Comparison of ENCODE assay signal across 17 cellular contexts in genomic region chr14:40599726-40600125, GRCh38.
DNase-seq lines count a peak whose midpoint lies in the region; ATAC-seq lines count a peak whose summit lies in the region.
"Had no signal": no experiment of that assay in that cellular context is flagged by ENCODE, and none has a peak within 500 bp of the region (broad histone marks: within the 10 kb centered on the region; RNA-seq: fewer than 3 reads in every experiment).

No MANE protein-coding gene starts in this region.

- no peaks in the 10 kb centered on the region for H3K9me3 ChIP-seq in GM23248 (ENCODE audit: low read depth)
- H3K9me3 ChIP-seq: Caco-2, MG63 had no signal

- POLR2A ChIA-PET in T-cell (lab: Charles Lee) = interaction anchor here in 1 of 2 donors (0.5 kb wide), 1 partner anchor 10 kb away, joined by 5 read pairs; no protein-coding TSS in a partner anchor

- ATAC-seq in esophagus mucosa (peak; percentile 44), T-cell (replicated peaks in 1 of 4) (no peak)
- no peak for ATAC-seq in activated CD8-positive, alpha-beta memory T cell treated with anti-CD3 and anti-CD28 coated beads, Interleukin-2, amount 10 ng/mL, durations not matched to agents 7 days and 5 days
- ATAC-seq: Panc1 had no signal

- no peak overlapping the region for H3K9ac ChIP-seq in GM23248

- no peak overlapping the region for H3K4me3 ChIP-seq in GM23248
- H3K4me3 ChIP-seq: MG63 had no signal

- H3K27me3 ChIP-seq in GM23248 (replicated peaks; ENCODE audit: insufficient read depth) = no peaks in the 10 kb centered on the region
- H3K27me3 ChIP-seq: MG63 had no signal

- no peak overlapping the region for H3K4me3 Mint-ChIP-seq in T-cell
- H3K4me3 Mint-ChIP-seq in activated CD8-positive, alpha-beta memory T cell treated with anti-CD3 and anti-CD28 coated beads, Interleukin-2, amount 10 ng/mL, durations not matched to agents 7 days and 5 days = no peak overlapping the region

- DNase-seq in GM23248 (peak; percentile 2), RKO (ENCODE audit: low spot score) (peak; percentile 56), non-pigmented ciliary epithelial cell (ENCODE audit: low read depth) (peak; percentile 19), T-cell (no peak), NCI-H2227 treated with DMSO at 0.1 percent for 48 hours (lab: John Stamatoyannopoulos, UW) (no peak)
- no peak for DNase-seq in activated CD8-positive, alpha-beta memory T cell treated with anti-CD3 and anti-CD28 coated beads, Interleukin-2, amount 10 ng/mL, durations not matched to agents 7 days and 5 days
- DNase-seq: AML-193, Caco-2, KG1, MG63, NCI-H1092 treated with DMSO at 0.1 percent for 48 hours, NCI-H1694, NCI-H2107, NCI-H69, SIG-M5 had no signal

- CTCF ChIA-PET in T-cell (lab: Charles Lee) = no interaction called here
- CTCF ChIA-PET in activated CD8-positive, alpha-beta memory T cell treated with anti-CD3 and anti-CD28 coated beads, Interleukin-2, amount 10 ng/mL, durations not matched to agents 7 days and 5 days (lab: Charles Lee) = no interaction called here

- no peak overlapping the region for H3K27ac Mint-ChIP-seq in T-cell
- no peak overlapping the region for H3K27ac Mint-ChIP-seq in activated CD8-positive, alpha-beta memory T cell treated with anti-CD3 and anti-CD28 coated beads, Interleukin-2, amount 10 ng/mL, durations not matched to agents 7 days and 5 days

- H3K27me3 Mint-ChIP-seq in T-cell = no peaks in the 10 kb centered on the region
- no peaks in the 10 kb centered on the region for H3K27me3 Mint-ChIP-seq in activated CD8-positive, alpha-beta memory T cell treated with anti-CD3 and anti-CD28 coated beads, Interleukin-2, amount 10 ng/mL, durations not matched to agents 7 days and 5 days

- no peaks in the 10 kb centered on the region for H3K4me1 Mint-ChIP-seq in T-cell
- no peaks in the 10 kb centered on the region for H3K4me1 Mint-ChIP-seq in activated CD8-positive, alpha-beta memory T cell treated with anti-CD3 and anti-CD28 coated beads, Interleukin-2, amount 10 ng/mL, durations not matched to agents 7 days and 5 days

- H3K9me3 Mint-ChIP-seq in T-cell = no peaks in the 10 kb centered on the region
- no peaks in the 10 kb centered on the region for H3K9me3 Mint-ChIP-seq in activated CD8-positive, alpha-beta memory T cell treated with anti-CD3 and anti-CD28 coated beads, Interleukin-2, amount 10 ng/mL, durations not matched to agents 7 days and 5 days (ENCODE audit: low read depth)

- H3F3A ChIP-seq in GM23248 (ENCODE audit: insufficient read depth) = no peaks in the 10 kb centered on the region

- no peaks in the 10 kb centered on the region for H3K79me2 ChIP-seq in GM23248 (ENCODE audit: insufficient read depth)

- no peak overlapping the region for H2AFZ ChIP-seq in GM23248

- in situ Hi-C loops in GM23248 (cut with MboI) = no loop called here

- no peak overlapping the region for H3K4me2 ChIP-seq in GM23248 (ENCODE audit: unreplicated experiment)

- H4K20me1 ChIP-seq in GM23248 (ENCODE audit: insufficient read depth) = no peaks in the 10 kb centered on the region

- no peaks in the 10 kb centered on the region for H3K36me3 ChIP-seq in GM23248 (ENCODE audit: low read depth)
- H3K36me3 ChIP-seq: MG63 had no signal

- no peaks in the 10 kb centered on the region for H3K9me2 ChIP-seq in GM23248 (ENCODE audit: insufficient read depth)

- no peaks in the 10 kb centered on the region for H3K36me3 Mint-ChIP-seq in T-cell
- no peaks in the 10 kb centered on the region for H3K36me3 Mint-ChIP-seq in activated CD8-positive, alpha-beta memory T cell treated with anti-CD3 and anti-CD28 coated beads, Interleukin-2, amount 10 ng/mL, durations not matched to agents 7 days and 5 days

- H3K4me1 ChIP-seq in GM23248 (ENCODE audit: insufficient read depth) = no peaks in the 10 kb centered on the region
- H3K4me1 ChIP-seq: Caco-2 had no signal

- H3K27ac ChIP-seq in GM23248 = no peak overlapping the region

Comparison
In these comparisons a context has a peak if more than half of its experiments do, and no peak if none do; other contexts are left out.
1. DNase-seq: peak in GM23248 (single experiment), RKO (single experiment) and non-pigmented ciliary epithelial cell (single experiment); none in T-cell (0 of 34), activated CD8-positive, alpha-beta memory T cell treated with anti-CD3 and anti-CD28 coated beads, Interleukin-2, amount 10 ng/mL, durations not matched to agents 7 days and 5 days (single experiment) and NCI-H2227 treated with DMSO at 0.1 percent for 48 hours (single experiment).